ENCODE assay signal across 39 cellular contexts in genomic region chr1:164226977-164227376, GRCh38.
"Had no signal": no experiment of that assay in that cellular context is flagged by ENCODE, and none has a peak within 500 bp of the region (broad histone marks: within the 10 kb centered on the region; RNA-seq: fewer than 3 reads in every experiment).

No MANE protein-coding gene starts in this region.

- DNase-seq: activated effector memory CD4-positive, alpha-beta T cell treated with anti-CD3 and anti-CD28 coated beads, Interleukin-2, amount 50 U/mL, for 16 hours; activated effector memory CD4-positive, alpha-beta T cell treated with Interleukin-2 at 50 U/mL for 16 hours; activated gamma-delta T cell; activated gamma-delta T cell treated with Interleukin-2 at 50 U/mL for 16 hours; activated naive CD4-positive, alpha-beta T cell; activated naive CD4-positive, alpha-beta T cell treated with anti-CD3 and anti-CD28 coated beads for 36 hours; activated naive CD4-positive, alpha-beta T cell treated with anti-CD3 and anti-CD28 coated beads, Interleukin-2, amount 10 ng/mL, durations not matched to agents 7 days and 5 days; activated naive CD4-positive, alpha-beta T cell treated with anti-CD3 and anti-CD28 coated beads, Interleukin-2, amount 50 U/mL, for 16 hours; activated naive CD4-positive, alpha-beta T cell treated with Interleukin-2 at 50 U/mL for 16 hours; activated naive CD8-positive, alpha-beta T cell treated with anti-CD3 and anti-CD28 coated beads for 36 hours; activated naive CD8-positive, alpha-beta T cell treated with anti-CD3 and anti-CD28 coated beads, Interleukin-2, amount 10 ng/mL, durations not matched to agents 7 days and 5 days; activated naive CD8-positive, alpha-beta T cell treated with anti-CD3 and anti-CD28 coated beads, Interleukin-2, amount 50 U/mL, for 24 hours; activated T-cell treated with anti-CD3 and anti-CD28 coated beads, Interleukin-2, amount 50 U/mL, for 24 hours; activated T-cell treated with anti-CD3 and anti-CD28 coated beads, Interleukin-2, amount 50 U/mL, for 4 hours; activated T-cell treated with anti-CD3 and anti-CD28 coated beads, Interleukin-2, amount 50 U/mL, for 48 hours; activated T-cell treated with anti-CD3 and anti-CD28 coated beads, Interleukin-2, amount 50 U/mL, for 72 hours; adrenal gland; amniotic stem cell; amygdala; anterior cingulate cortex; aorta; body of pancreas; brain microvascular endothelial cell; caudate nucleus; central memory CD4-positive, alpha-beta T cell; cerebellar nuclear complex had no signal

- H3K4me1 ChIP-seq: adrenal gland, ascending aorta, body of pancreas, breast epithelium had no signal

- H3K9me3 Mint-ChIP-seq: central memory CD8-positive, alpha-beta T cell had no signal

- H3K4me3 Mint-ChIP-seq: activated naive CD4-positive, alpha-beta T cell treated with anti-CD3 and anti-CD28 coated beads for 36 hours; activated naive CD4-positive, alpha-beta T cell treated with anti-CD3 and anti-CD28 coated beads, Interleukin-2, amount 10 ng/mL, durations not matched to agents 7 days and 5 days; activated naive CD4-positive, alpha-beta T cell treated with anti-CD3 and anti-CD28 coated beads, Interleukin-2, amount 50 U/mL, for 24 hours; activated naive CD8-positive, alpha-beta T cell; activated naive CD8-positive, alpha-beta T cell treated with anti-CD3 and anti-CD28 coated beads for 36 hours; activated naive CD8-positive, alpha-beta T cell treated with anti-CD3 and anti-CD28 coated beads, Interleukin-2, amount 10 ng/mL, durations not matched to agents 7 days and 5 days; activated naive CD8-positive, alpha-beta T cell treated with anti-CD3 and anti-CD28 coated beads, Interleukin-2, amount 50 U/mL, for 24 hours; activated T-cell treated with anti-CD3 and anti-CD28 coated beads, Interleukin-2, amount 50 U/mL, for 24 hours; activated T-cell treated with anti-CD3 and anti-CD28 coated beads, Interleukin-2, amount 50 U/mL, for 4 hours; activated T-cell treated with anti-CD3 and anti-CD28 coated beads, Interleukin-2, amount 50 U/mL, for 72 hours; activated T-helper 1 cell treated with anti-CD3 and anti-CD28 coated beads, Interleukin-12 subunit alpha, Interleukin-12 subunit beta, Interleukin-2, Interleukin-4 antibody, amounts not matched to agents 30 ng/mL and 10 ng/mL and 1 ng/mL, durations not matched to agents 14 hours and 24 hours and 36 hours; activated T-helper 17 cell treated with anti-CD3 and anti-CD28 coated beads, Interleukin-2, amount 50 U/mL, for 72 hours; brain; central memory CD8-positive, alpha-beta T cell had no signal

- H3K9me3 ChIP-seq: adrenal gland, ascending aorta, body of pancreas, breast epithelium had no signal

- H3K27me3 ChIP-seq: adrenal gland, ascending aorta, body of pancreas, brain microvascular endothelial cell, breast epithelium, cardiac muscle cell had no signal

- H3K36me3 ChIP-seq: adrenal gland, ascending aorta, brain microvascular endothelial cell, breast epithelium, cardiac muscle cell had no signal

- H3K4me1 Mint-ChIP-seq: activated naive CD4-positive, alpha-beta T cell treated with anti-CD3 and anti-CD28 coated beads, Interleukin-2, amount 10 ng/mL, durations not matched to agents 7 days and 5 days; activated naive CD4-positive, alpha-beta T cell treated with anti-CD3 and anti-CD28 coated beads, Interleukin-2, amount 50 U/mL, for 24 hours; activated naive CD8-positive, alpha-beta T cell treated with anti-CD3 and anti-CD28 coated beads for 36 hours; activated naive CD8-positive, alpha-beta T cell treated with anti-CD3 and anti-CD28 coated beads, Interleukin-2, amount 10 ng/mL, durations not matched to agents 7 days and 5 days; activated naive CD8-positive, alpha-beta T cell treated with anti-CD3 and anti-CD28 coated beads, Interleukin-2, amount 50 U/mL, for 24 hours; activated T-helper 17 cell treated with anti-CD3 and anti-CD28 coated beads, Interleukin-2, amount 50 U/mL, for 72 hours; brain; central memory CD8-positive, alpha-beta T cell had no signal

- H3K27ac Mint-ChIP-seq: activated naive CD4-positive, alpha-beta T cell treated with anti-CD3 and anti-CD28 coated beads for 36 hours; activated naive CD4-positive, alpha-beta T cell treated with anti-CD3 and anti-CD28 coated beads, Interleukin-2, amount 10 ng/mL, durations not matched to agents 7 days and 5 days; activated naive CD4-positive, alpha-beta T cell treated with anti-CD3 and anti-CD28 coated beads, Interleukin-2, amount 50 U/mL, for 24 hours; activated naive CD4-positive, alpha-beta T cell treated with anti-CD3 and anti-CD28 coated beads, Interleukin-2, amount 50 U/mL, for 72 hours; activated naive CD8-positive, alpha-beta T cell; activated naive CD8-positive, alpha-beta T cell treated with anti-CD3 and anti-CD28 coated beads for 36 hours; activated naive CD8-positive, alpha-beta T cell treated with anti-CD3 and anti-CD28 coated beads, Interleukin-2, amount 10 ng/mL, durations not matched to agents 7 days and 5 days; activated naive CD8-positive, alpha-beta T cell treated with anti-CD3 and anti-CD28 coated beads, Interleukin-2, amount 50 U/mL, for 24 hours; activated T-cell treated with anti-CD3 and anti-CD28 coated beads, Interleukin-2, amount 50 U/mL, for 24 hours; activated T-cell treated with anti-CD3 and anti-CD28 coated beads, Interleukin-2, amount 50 U/mL, for 72 hours; activated T-helper 1 cell treated with anti-CD3 and anti-CD28 coated beads, Interleukin-12 subunit alpha, Interleukin-12 subunit beta, Interleukin-2, Interleukin-4 antibody, amounts not matched to agents 30 ng/mL and 10 ng/mL and 1 ng/mL, durations not matched to agents 14 hours and 24 hours and 36 hours; activated T-helper 17 cell treated with anti-CD3 and anti-CD28 coated beads, Interleukin-2, amount 50 U/mL, for 72 hours; activated T-helper 2 cell treated with anti-CD3 and anti-CD28 coated beads, Interferon-gamma antibody, Interleukin-2, Interleukin-4, amounts not matched to agents 10 μg/mL and 5 μg/mL and 100 μg/mL, durations not matched to agents 14 hours and 24 hours and 36 hours; brain had no signal

- H3K36me3 Mint-ChIP-seq: activated naive CD4-positive, alpha-beta T cell treated with anti-CD3 and anti-CD28 coated beads, Interleukin-2, amount 10 ng/mL, durations not matched to agents 7 days and 5 days; activated naive CD4-positive, alpha-beta T cell treated with anti-CD3 and anti-CD28 coated beads, Interleukin-2, amount 50 U/mL, for 24 hours; activated naive CD4-positive, alpha-beta T cell treated with anti-CD3 and anti-CD28 coated beads, Interleukin-2, amount 50 U/mL, for 72 hours; activated naive CD8-positive, alpha-beta T cell; activated naive CD8-positive, alpha-beta T cell treated with anti-CD3 and anti-CD28 coated beads for 36 hours; activated naive CD8-positive, alpha-beta T cell treated with anti-CD3 and anti-CD28 coated beads, Interleukin-2, amount 10 ng/mL, durations not matched to agents 7 days and 5 days; brain had no signal

- ATAC-seq: activated naive CD4-positive, alpha-beta T cell treated with anti-CD3 and anti-CD28 coated beads, Interleukin-2, amount 50 U/mL, for 72 hours; activated naive CD8-positive, alpha-beta T cell treated with anti-CD3 and anti-CD28 coated beads, Interleukin-2, amount 50 U/mL, for 24 hours; activated T-cell treated with anti-CD3 and anti-CD28 coated beads, Interleukin-2, amount 50 U/mL, for 4 hours; activated T-cell treated with anti-CD3 and anti-CD28 coated beads, Interleukin-2, amount 50 U/mL, for 72 hours; activated T-helper 17 cell treated with anti-CD3 and anti-CD28 coated beads, Interleukin-2, amount 50 U/mL, for 72 hours; body of pancreas had no signal

- H3K27me3 Mint-ChIP-seq: activated naive CD4-positive, alpha-beta T cell treated with anti-CD3 and anti-CD28 coated beads, Interleukin-2, amount 10 ng/mL, durations not matched to agents 7 days and 5 days; activated naive CD4-positive, alpha-beta T cell treated with anti-CD3 and anti-CD28 coated beads, Interleukin-2, amount 50 U/mL, for 24 hours; activated naive CD8-positive, alpha-beta T cell; activated naive CD8-positive, alpha-beta T cell treated with anti-CD3 and anti-CD28 coated beads for 36 hours; activated naive CD8-positive, alpha-beta T cell treated with anti-CD3 and anti-CD28 coated beads, Interleukin-2, amount 10 ng/mL, durations not matched to agents 7 days and 5 days; activated naive CD8-positive, alpha-beta T cell treated with anti-CD3 and anti-CD28 coated beads, Interleukin-2, amount 50 U/mL, for 24 hours; activated T-cell treated with anti-CD3 and anti-CD28 coated beads, Interleukin-2, amount 50 U/mL, for 24 hours; activated T-helper 17 cell treated with anti-CD3 and anti-CD28 coated beads, Interleukin-2, amount 50 U/mL, for 72 hours; brain; central memory CD8-positive, alpha-beta T cell had no signal

- FAIRE-seq: astrocyte, bronchial epithelial cell had no signal

- H3K27ac ChIP-seq: adrenal gland, ascending aorta, body of pancreas, brain microvascular endothelial cell, breast epithelium, cardiac muscle cell had no signal

- H3K4me3 ChIP-seq: adrenal gland, ascending aorta, body of pancreas, breast epithelium, cardiac muscle cell had no signal
